8 cellular contexts compared by ENCODE assay signal in the genomic region with DNA sequence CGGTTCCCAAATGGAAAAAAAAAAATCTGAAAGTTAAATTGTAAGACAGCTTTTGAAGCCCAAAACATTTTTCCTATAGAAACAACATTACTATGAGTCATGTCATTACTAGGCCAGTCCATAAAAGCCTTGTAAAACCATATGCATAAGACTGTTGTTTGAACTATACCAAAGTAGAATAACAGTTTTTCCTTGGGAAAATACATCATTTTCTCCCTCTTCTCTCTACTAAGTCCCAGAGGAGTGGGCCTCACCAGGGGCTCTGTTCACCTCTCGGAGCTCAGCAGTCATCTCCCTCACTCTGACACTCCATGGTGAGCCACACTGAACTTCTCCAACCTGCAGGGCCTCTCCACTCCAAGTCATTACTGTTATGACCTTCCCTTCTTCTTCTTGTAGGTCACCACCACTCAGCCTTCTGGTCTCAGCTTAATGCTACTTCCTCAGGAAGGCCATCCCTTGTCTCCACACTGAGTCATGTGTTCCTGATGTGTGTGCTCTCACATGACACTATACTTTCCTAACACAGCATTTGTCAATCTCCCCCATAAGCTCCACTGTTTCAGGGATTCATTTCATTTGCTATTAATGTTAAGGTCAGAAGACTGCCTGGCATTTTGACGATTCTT. TPM values are rescaled to one million over a fixed set of nuclear protein-coding genes. Genes with fewer than 3 reads are reported as not detected.
DNase-seq lines count a peak whose midpoint lies in the region; ATAC-seq and TF ChIP-seq lines count a peak whose summit lies in the region.

No MANE protein-coding gene starts in this region.

- H3K4me3 ChIP-seq in ACC112 (ENCODE audit: low read depth, low read length) (peak overlapping the region; percentile 60), IMR-90 (ENCODE audit: insufficient read depth, low read depth, low read length) (no peak overlapping the region), adipocyte (ENCODE audit: low read length) (peak overlapping the region; percentile 77), lower leg skin (ENCODE audit: low read depth, poor library complexity, severe bottlenecking) (no peak overlapping the region), uterus (no peak overlapping the region)

- H3K4ac ChIP-seq in IMR-90 (ENCODE audit: low read depth, low read length), result peak overlapping the region; percentile 82

- H3K36me3 ChIP-seq in ACC112 (ENCODE audit: insufficient read depth, low read length) (peaks cover 4% of the 10 kb centered on the region), IMR-90 (ENCODE audit: control insufficient read depth, insufficient read depth, low read length) (no peaks in the 10 kb centered on the region), adipocyte (ENCODE audit: control insufficient read depth, insufficient read depth, low read length, severe bottlenecking) (peaks cover 4% of the 10 kb centered on the region), uterus (no peaks in the 10 kb centered on the region)

- H3K4me2 ChIP-seq in IMR-90 (ENCODE audit: low read depth, low read length), result peak overlapping the region; percentile 47

- H2BK15ac ChIP-seq in IMR-90 (ENCODE audit: low read depth, low read length), result peak overlapping the region; percentile 17; the same call in 2 of the 3 replicates

- H3K23ac ChIP-seq in IMR-90 (ENCODE audit: low read depth, low read length), result peak overlapping the region; percentile 46

- DNase-seq in IMR-90 (peak; percentile 77), adipocyte (ENCODE audit: low read depth) (peak; percentile 55), lower leg skin (ENCODE audit: low spot score in 2 of 2) (peak; percentile 52 to 87), uterus (no peak), SK-N-DZ (ENCODE audit: low spot score) (no peak), NCI-H2029 treated with DMSO at 0.1 percent for 48 hours (lab: John Stamatoyannopoulos, UW) (no peak)

- H2BK20ac ChIP-seq in IMR-90 (ENCODE audit: low read depth, low read length), result peak overlapping the region; percentile 89

- H3K14ac ChIP-seq in IMR-90 (replicated peaks; ENCODE audit: low read depth, low read length), result peak overlapping the region; percentile 57

- peak; percentile 79 for ATAC-seq in IMR-90 (ENCODE audit: low read depth)
- no peak for ATAC-seq in GM18858 (IDR thresholded peaks at IDR 0.05; ENCODE audit: unreplicated experiment)

- peak overlapping the region; percentile 3 for H2AK9ac ChIP-seq in IMR-90 (replicated peaks; ENCODE audit: low read depth, low read length, poor library complexity)

- no peaks in the 10 kb centered on the region for H3K27me3 ChIP-seq in ACC112 (ENCODE audit: insufficient read depth, low read length)
- H3K27me3 ChIP-seq in IMR-90 (ENCODE audit: control insufficient read depth, insufficient read depth, low read length), result no peaks in the 10 kb centered on the region
- no peaks in the 10 kb centered on the region for H3K27me3 ChIP-seq in adipocyte (replicated peaks; ENCODE audit: control insufficient read depth, insufficient read depth, low read length)
- no peaks in the 10 kb centered on the region for H3K27me3 ChIP-seq in uterus

- in situ Hi-C loops in IMR-90 (cut with MboI; ENCODE audit: low sequenced_read_pairs), result no loop called here

- H3K4me1 ChIP-seq in ACC112 (ENCODE audit: control insufficient read depth, insufficient read depth, low read length, unreplicated experiment) (peaks cover 26% of the 10 kb centered on the region), IMR-90 (ENCODE audit: control insufficient read depth, insufficient read depth, low read length) (peaks cover 9% of the 10 kb centered on the region), adipocyte (ENCODE audit: control insufficient read depth, insufficient read depth, low read length) (peaks cover 40% of the 10 kb centered on the region), uterus (no peaks in the 10 kb centered on the region)

- TF ChIP-seq RAD21 in IMR-90 (IDR thresholded peaks at IDR 0.05; ENCODE audit: low read length), result no peak

- peak overlapping the region; percentile 70 for H3K27ac ChIP-seq in ACC112 (ENCODE audit: low read depth, low read length)
- H3K27ac ChIP-seq in IMR-90 (ENCODE audit: insufficient read depth, low read length), result peak overlapping the region; percentile 63
- H3K27ac ChIP-seq in uterus, result peak overlapping the region in 1 of 2 donors; percentile 8

- 0% methylated on average over 1 of the region's 3 CpGs; no CpG with 5 or more reads in 1 of the 2 experiments for WGBS in IMR-90 (ENCODE audit: extremely low coverage in 2 of 2, insufficient read length in 1 of 2), 2 experiments
- WGBS in lower leg skin, 2 donors, result 76 to 83% methylated on average over 3 of the region's 3 CpGs

- TF ChIP-seq POLR2A in IMR-90 (IDR thresholded peaks at IDR 0.05; ENCODE audit: low read depth, low read length) (no peak), lower leg skin (IDR thresholded peaks at IDR 0.05) (no peak), uterus (IDR thresholded peaks at IDR 0.05) (no peak)

- BruUV-seq in IMR-90 (replicated peaks; lab: Mats Ljungman, UMichigan), result no TSS peak

- CTCF ChIA-PET in IMR-90 (lab: Yijun Ruan, JAX), result interaction anchor here (0.6 to 1.4 kb wide), 2 partner anchors 216 to 328 kb away, joined by 3 read pairs; no protein-coding TSS in a partner anchor

- dilution Hi-C loops in IMR-90 (cut with HindIII; ENCODE audit: low sequenced_read_pairs, unreplicated experiment), result no loop called here

- H3K9ac ChIP-seq in IMR-90 (ENCODE audit: low read depth, low read length) (peak overlapping the region; percentile 32; the same call in 1 of the 2 replicates), adipocyte (ENCODE audit: low read length) (peak overlapping the region; percentile 80)

- H4K5ac ChIP-seq in IMR-90 (ENCODE audit: low read depth, low read length), result peak overlapping the region; percentile 71

- H3K9me3 ChIP-seq in IMR-90 (ENCODE audit: control insufficient read depth, insufficient read depth, low read length), result peaks cover 2% of the 10 kb centered on the region; the same call in 1 of the 2 replicates
- peaks cover 17% of the 10 kb centered on the region for H3K9me3 ChIP-seq in adipocyte (ENCODE audit: control insufficient read depth, low read length)
- H3K9me3 ChIP-seq in uterus, result no peaks in the 10 kb centered on the region

- peak overlapping the region; percentile 54 for H3K18ac ChIP-seq in IMR-90 (ENCODE audit: low read depth, low read length)

- TF ChIP-seq CTCF in IMR-90 (conservative IDR thresholded peaks at IDR 0.05; ENCODE audit: low read depth, low read length) (no peak), lower leg skin (IDR thresholded peaks at IDR 0.05) (no peak), uterus (IDR thresholded peaks at IDR 0.05) (no peak)

- peak overlapping the region; percentile 90; the same call in 1 of the 2 replicates for H2AK5ac ChIP-seq in IMR-90 (ENCODE audit: low read depth, low read length)

- peaks cover 11 to 47% of the 10 kb centered on the region in 2 experiments for H3K79me1 ChIP-seq in IMR-90 (ENCODE audit: low read depth in 1 of 2, low read length in 2 of 2)

- intact Hi-C loops in IMR-90 (cut with micrococcal nuclease), result no loop called here
- intact Hi-C loops in lower leg skin (cut with DNase I; ENCODE audit: low total_unique reads), result no loop called here
- intact Hi-C loops in uterus (cut with DNase I; ENCODE audit: low total_unique reads), result no loop called here

- POLR2A ChIA-PET in IMR-90 (lab: Charles Lee; ENCODE audit: unreplicated experiment), result no interaction called here

- H3K9me1 ChIP-seq in IMR-90 (ENCODE audit: insufficient read depth, low read length), result peaks cover 6% of the 10 kb centered on the region; the same call in 1 of the 2 replicates

- H4K8ac ChIP-seq in IMR-90 (ENCODE audit: low read depth in 2 of 2, low read length in 2 of 2), result peak overlapping the region; percentile 4 to 84; a peak in 3 of 4 replicates

- no peaks in the 10 kb centered on the region for H4K20me1 ChIP-seq in IMR-90 (ENCODE audit: insufficient read depth, low read length)

- peak overlapping the region; percentile 82 for H2BK120ac ChIP-seq in IMR-90 (ENCODE audit: low read depth, low read length)

- H3K79me2 ChIP-seq in ACC112 (ENCODE audit: control insufficient read depth, insufficient read depth, low read length, unreplicated experiment), result peaks cover 9% of the 10 kb centered on the region

- peak overlapping the region; percentile 71 for H2BK5ac ChIP-seq in IMR-90 (ENCODE audit: low read depth, low read length, poor library complexity, severe bottlenecking)

- H3K56ac ChIP-seq in IMR-90 (ENCODE audit: extremely low read depth, insufficient read depth, low read length), result peak overlapping the region; percentile 31; the same call in 1 of the 2 replicates

- H2AFZ ChIP-seq in ACC112 (ENCODE audit: low read length, unreplicated experiment) (peak overlapping the region; percentile 11), IMR-90 (replicated peaks; ENCODE audit: low read length, poor library complexity) (peak overlapping the region; percentile 59)

- peak overlapping the region; percentile 90 for H4K91ac ChIP-seq in IMR-90 (ENCODE audit: insufficient read depth, low read depth, low read length)

TF ChIP-seq in IMR-90, 13 proteins besides CTCF, POLR2A, EP300 and RAD21 (continues in another document):
- peak; percentile 31; the same call in 1 of the 2 replicates for TF ChIP-seq FOS (IDR thresholded peaks at IDR 0.05; ENCODE audit: low read depth, low read length)
- TF ChIP-seq BHLHE40 (IDR thresholded peaks at IDR 0.05; ENCODE audit: low read depth, low read length), result no peak
- TF ChIP-seq, protein P1, sequence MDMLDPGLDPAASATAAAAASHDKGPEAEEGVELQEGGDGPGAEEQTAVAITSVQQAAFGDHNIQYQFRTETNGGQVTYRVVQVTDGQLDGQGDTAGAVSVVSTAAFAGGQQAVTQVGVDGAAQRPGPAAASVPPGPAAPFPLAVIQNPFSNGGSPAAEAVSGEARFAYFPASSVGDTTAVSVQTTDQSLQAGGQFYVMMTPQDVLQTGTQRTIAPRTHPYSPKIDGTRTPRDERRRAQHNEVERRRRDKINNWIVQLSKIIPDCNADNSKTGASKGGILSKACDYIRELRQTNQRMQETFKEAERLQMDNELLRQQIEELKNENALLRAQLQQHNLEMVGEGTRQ (IDR thresholded peaks at IDR 0.05; ENCODE audit: low read depth, low read length), result peak; percentile 79

RNA-seq across cellular contexts. Expression of a gene that starts 32.5 kb away (rescaled TPM):
- total RNA-seq in IMR-90 (2012; rRNA removed), result 2.8 and 2.9 TPM in 2 replicates
- 1.8 TPM in 2 replicates for polyA plus RNA-seq in IMR-90 (2012; rRNA removed)
- 0.75 and 0.88 TPM in 2 replicates for polyA plus RNA-seq in IMR-90 (2012; cell fraction: cytosol; rRNA removed)
- 1.1 and 4.6 TPM in 2 replicates for polyA plus RNA-seq in IMR-90 (2012; cell fraction: nucleus; rRNA removed; ENCODE audit: low replicate concordance)
- total RNA-seq in lower leg skin, result 10 to 100 TPM in 1 of 4 donors, 1 to 10 TPM in 3; 7.7 to 11.2 (median 8.7) TPM
- 10 to 100 TPM in 3 of 4 donors, 1 to 10 TPM in 1; 5.8 to 24.6 (median 18.4) TPM for total RNA-seq in uterus
- polyA plus RNA-seq in SK-N-DZ (2014; cell fraction: cytosol; rRNA removed), result 1.9 and 2.8 TPM in 2 replicates
- polyA plus RNA-seq in SK-N-DZ (2014; cell fraction: nucleus; rRNA removed), result 1.5 and 2.9 TPM in 2 replicates

Comparison
In these comparisons a context has a peak if more than half of its experiments do, and no peak if none do; other contexts are left out.
1. H3K4me3 ChIP-seq: peak in ACC112 (single experiment) and adipocyte (single experiment); none in IMR-90 (single experiment), lower leg skin (single experiment) and uterus (0 of 2).
2. DNase-seq: peak in IMR-90 (single experiment), adipocyte (single experiment) and lower leg skin (2 of 2); none in uterus (0 of 2), SK-N-DZ (single experiment) and NCI-H2029 treated with DMSO at 0.1 percent for 48 hours (single experiment).